9 cellular contexts compared by ENCODE assay signal in the genomic region with DNA sequence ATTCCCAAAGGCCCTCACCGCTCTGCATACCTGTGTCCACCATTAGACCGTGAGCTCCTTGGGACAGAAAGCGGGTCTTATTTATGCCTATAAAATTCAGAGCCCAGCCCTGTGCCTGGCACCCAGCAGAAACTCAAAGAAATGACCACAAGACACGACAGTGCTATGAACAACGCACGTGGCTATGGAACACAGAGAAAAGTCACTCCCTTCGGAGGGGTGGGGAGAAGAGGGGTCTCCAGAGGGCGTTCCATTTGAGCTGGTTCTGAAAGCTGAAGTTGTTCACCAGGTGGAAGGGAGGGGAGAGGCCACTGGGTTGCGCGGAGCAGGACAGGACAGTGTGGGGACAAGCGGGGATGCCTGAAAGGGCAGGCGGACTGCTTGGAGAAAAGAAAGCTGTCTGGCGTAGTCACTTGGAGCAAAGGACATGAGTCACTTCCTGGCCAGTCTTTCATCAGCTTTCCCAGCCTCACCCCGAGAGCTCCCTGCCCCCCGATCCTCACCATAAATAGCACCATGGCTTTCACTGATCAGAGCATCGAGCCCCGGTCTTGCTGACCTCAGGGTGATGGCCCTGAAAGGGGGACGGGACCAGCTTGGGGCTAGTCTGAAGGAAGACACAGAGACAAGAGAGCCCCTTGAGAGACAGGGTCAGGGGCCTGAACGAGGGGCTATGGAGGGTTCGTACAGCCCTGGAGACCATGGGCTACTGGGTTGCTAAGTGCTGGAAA. TPM values are rescaled to one million over a fixed set of nuclear protein-coding genes. Genes with fewer than 3 reads are reported as not detected.
A peak's percentile ranks its signal among the peaks of the same experiment; 100 is the strongest.
DNase-seq lines count a peak whose midpoint lies in the region; ATAC-seq and TF ChIP-seq lines count a peak whose summit lies in the region.
"Had no signal": no experiment of that assay in that cellular context is flagged by ENCODE, and none has a peak within 500 bp of the region (broad histone marks: within the 10 kb centered on the region; RNA-seq: fewer than 3 reads in every experiment).

No MANE protein-coding gene starts in this region.

- peak; percentile 79 for ATAC-seq in upper lobe of right lung
- ATAC-seq in GM19324 (IDR thresholded peaks at IDR 0.05; ENCODE audit: low FRiP score, unreplicated experiment): no peak

- TF ChIP-seq CTCF in epithelial cell of esophagus (IDR thresholded peaks at IDR 0.05; ENCODE audit: insufficient read depth, low read depth, low read length, missing control alignments) (no peak), upper lobe of right lung (IDR thresholded peaks at IDR 0.05) (no peak)

- H3K9me3 ChIP-seq in mucosa of rectum (ENCODE audit: control insufficient read depth in 2 of 2, low read length in 2 of 2) (no peaks in the 10 kb centered on the region), upper lobe of right lung (no peaks in the 10 kb centered on the region)

- intact Hi-C loops in upper lobe of right lung (cut with DNase I): loop anchor here (10.0 kb wide), 1 partner anchor 73 kb away; no protein-coding TSS in a partner anchor

- H3K4me3 ChIP-seq in epithelial cell of esophagus (ENCODE audit: low read length) (no peak overlapping the region), mucosa of rectum (ENCODE audit: low read length in 2 of 2) (no peak overlapping the region), upper lobe of right lung (peak overlapping the region; percentile 17)

- DNase-seq in NCI-H1417 (lab: John Stamatoyannopoulos, UW) (peak in 2 of 3 experiments; percentile 29 to 48), NCI-H1417 treated with DMSO at 0.1 percent for 48 hours (lab: John Stamatoyannopoulos, UW) (no peak), SW480 (ENCODE audit: low spot score) (peak; percentile 94), epithelial cell of esophagus (ENCODE audit: low read depth) (peak; percentile 83), upper lobe of right lung (no peak), germinal center (ENCODE audit: low spot score) (no peak)

- H3K9ac ChIP-seq in mucosa of rectum (ENCODE audit: low read depth in 1 of 2, low read length in 2 of 2): peak overlapping the region in 1 of 2 donors; percentile 24

- no peaks in the 10 kb centered on the region for H3K27me3 ChIP-seq in mucosa of rectum (ENCODE audit: control insufficient read depth in 2 of 2, insufficient read depth in 2 of 2, low read length in 2 of 2)
- no peaks in the 10 kb centered on the region for H3K27me3 ChIP-seq in upper lobe of right lung

- H3K4me1 ChIP-seq in mucosa of rectum (ENCODE audit: control insufficient read depth in 2 of 2, insufficient read depth in 2 of 2, low read length in 2 of 2) (peaks cover 5 to 14% of the 10 kb centered on the region in 2 donors), upper lobe of right lung (peaks cover 38% of the 10 kb centered on the region)

- H3K36me3 ChIP-seq in mucosa of rectum (ENCODE audit: control insufficient read depth in 2 of 2, insufficient read depth in 2 of 2, low read length in 2 of 2) (peaks cover 33 to 39% of the 10 kb centered on the region in 2 donors), upper lobe of right lung (peaks cover 17% of the 10 kb centered on the region)

- H3K27ac ChIP-seq in mucosa of rectum (ENCODE audit: low read depth in 2 of 2, low read length in 2 of 2): peak overlapping the region; percentile 74 to 77
- peak overlapping the region; percentile 73 for H3K27ac ChIP-seq in upper lobe of right lung
- H3K27ac ChIP-seq: 22Rv1 had no signal

RNA-seq across cellular contexts. Expression of gene ECE1, which starts 28.5 kb away (rescaled TPM):
- total RNA-seq in upper lobe of right lung: 108 TPM

Comparison
In these comparisons a context has a peak if more than half of its experiments do, and no peak if none do; other contexts are left out.
1. DNase-seq: peak in NCI-H1417 (2 of 3), SW480 (single experiment) and epithelial cell of esophagus (single experiment); none in NCI-H1417 treated with DMSO at 0.1 percent for 48 hours (single experiment), upper lobe of right lung (single experiment) and germinal center (single experiment).